Comparison of ENCODE assay signal across 12 cellular contexts in genomic region chr5:110790673-110791072, GRCh38. TPM values are rescaled to one million over a fixed set of nuclear protein-coding genes. Genes with fewer than 3 reads are reported as not detected.
DNase-seq lines count a peak whose midpoint lies in the region; ATAC-seq and TF ChIP-seq lines count a peak whose summit lies in the region.
"Had no signal": no experiment of that assay in that cellular context is flagged by ENCODE, and none has a peak within 500 bp of the region (broad histone marks: within the 10 kb centered on the region; RNA-seq: fewer than 3 reads in every experiment).

No MANE protein-coding gene starts in this region.

- TF ChIP-seq CTCF in RWPE1 (conservative IDR thresholded peaks at IDR 0.05; ENCODE audit: low read depth) (peak; percentile 40), thoracic aorta (IDR thresholded peaks at IDR 0.05) (peak; percentile 10), sigmoid colon (IDR thresholded peaks at IDR 0.05) (no peak)

- H3K36me3 ChIP-seq in thoracic aorta (no peaks in the 10 kb centered on the region), sigmoid colon (no peaks in the 10 kb centered on the region)

- H3K4me1 ChIP-seq in thoracic aorta (ENCODE audit: control insufficient read depth in 1 of 2, low read depth in 2 of 2) = no peaks in the 10 kb centered on the region
- H3K4me1 ChIP-seq in sigmoid colon = no peaks in the 10 kb centered on the region

- H3K27me3 ChIP-seq in thoracic aorta (replicated peaks; ENCODE audit: insufficient read depth) (no peaks in the 10 kb centered on the region), sigmoid colon (no peaks in the 10 kb centered on the region)

- intact Hi-C loops in sigmoid colon (cut with DNase I) = no loop called here

- H3K4me3 ChIP-seq in thoracic aorta (no peak overlapping the region), sigmoid colon (no peak overlapping the region)

- 48 to 55% methylated on average over 1 of the region's 1 CpG for WGBS in sigmoid colon, 2 donors

- DNase-seq in NOMO-1 (lab: John Stamatoyannopoulos, UW; ENCODE audit: unreplicated experiment in 2 of 2) = peak; percentile 3 to 11
- DNase-seq in NOMO-1 treated with dmso at 0.1 percent for 144 hours (lab: John Stamatoyannopoulos, UW; ENCODE audit: unreplicated experiment) = no peak
- DNase-seq in RWPE1 (ENCODE audit: low spot score) = peak; percentile 41
- DNase-seq in fibroblast of the conjunctiva (ENCODE audit: low read depth) = peak; percentile 44
- DNase-seq in thoracic aorta (ENCODE audit: low spot score) = no peak
- DNase-seq in sigmoid colon = no peak
- DNase-seq in NCI-H2081 (lab: John Stamatoyannopoulos, UW) = no peak
- DNase-seq: NCI-H1436 treated with DMSO at 0.1 percent for 48 hours; nephron progenitor cell; stimulated activated CD4-positive, alpha-beta T cell treated with anti-CD3 and anti-CD28 coated beads, Interleukin-4, amount 100 ng/mL, for 4 hours; SW 1271 had no signal

- POLR2A ChIA-PET in RWPE1 (lab: Yijun Ruan, JAX; ENCODE audit: low non-redundant PET) = no interaction called here

- CTCF ChIA-PET in RWPE1 (lab: Yijun Ruan, JAX) = interaction anchor here (1.2 kb wide), 1 partner anchor 272 kb away, joined by 3 read pairs; no protein-coding TSS in a partner anchor

- ATAC-seq in thoracic aorta (ENCODE audit: insufficient number of reproducible peaks, low FRiP score, low read depth) (no peak), GM19395 (IDR thresholded peaks at IDR 0.05; ENCODE audit: unreplicated experiment) (no peak)

- no peak for TF ChIP-seq POLR2A in sigmoid colon (IDR thresholded peaks at IDR 0.05)

- TF ChIP-seq EP300 in sigmoid colon (IDR thresholded peaks at IDR 0.05) = no peak

- H3K9me3 ChIP-seq in thoracic aorta (no peaks in the 10 kb centered on the region), sigmoid colon (peaks cover 0 to 2% (median 0%) of the 10 kb centered on the region in 4 donors)

- H3K27ac ChIP-seq in RWPE1 = no peak overlapping the region
- H3K27ac ChIP-seq in thoracic aorta = no peak overlapping the region
- no peak overlapping the region for H3K27ac ChIP-seq in sigmoid colon

RNA-seq across cellular contexts. Expression of gene SLC25A46, which starts 51.9 kb away (rescaled TPM):
- total RNA-seq in thoracic aorta (10 to 100 TPM; 46.2 to 47.4 TPM), sigmoid colon (10 to 100 TPM; 51.6 to 71.7 (median 59.3) TPM)
- polyA plus RNA-seq in sigmoid colon = 10 to 100 TPM; 25.7 to 37.7 (median 32.4) TPM

Comparison
In these comparisons a context has a peak if more than half of its experiments do, and no peak if none do; other contexts are left out.
1. DNase-seq: peak in NOMO-1 (2 of 2), RWPE1 (single experiment) and fibroblast of the conjunctiva (single experiment); none in NOMO-1 treated with dmso at 0.1 percent for 144 hours (single experiment), thoracic aorta (single experiment), sigmoid colon (single experiment) and NCI-H2081 (0 of 2).
2. CTCF ChIP-seq: peak in RWPE1 (single experiment) and thoracic aorta (single experiment); none in sigmoid colon (0 of 4).